Comparison of ENCODE assay signal across 24 cellular contexts in genomic region chr9:119697996-119698395, GRCh38.
DNase-seq lines count a peak whose midpoint lies in the region; TF ChIP-seq lines count a peak whose summit lies in the region.
"Had no signal": no experiment of that assay in that cellular context is flagged by ENCODE, and none has a peak within 500 bp of the region (broad histone marks: within the 10 kb centered on the region; RNA-seq: fewer than 3 reads in every experiment).

No MANE protein-coding gene starts in this region.

- H3K4me3 Mint-ChIP-seq in glutamatergic neuron (ENCODE audit: unreplicated experiment) = no peak overlapping the region
- H3K4me3 Mint-ChIP-seq in neural progenitor cell = no peak overlapping the region
- H3K4me3 Mint-ChIP-seq: CD4-positive, CD25-positive, alpha-beta regulatory T cell; HFFc6 had no signal

- H4K20me1 ChIP-seq in SU-DHL-6 (ENCODE audit: low read depth, low read length) (no peaks in the 10 kb centered on the region), neural progenitor cell (ENCODE audit: low read depth) (no peaks in the 10 kb centered on the region)
- H4K20me1 ChIP-seq: BLaER1 had no signal

- H3K36me3 ChIP-seq in SU-DHL-6 (ENCODE audit: low read length) = no peaks in the 10 kb centered on the region
- H3K36me3 ChIP-seq in neural progenitor cell = no peaks in the 10 kb centered on the region
- H3K36me3 ChIP-seq: BLaER1, HAP-1, MG63, SJCRH30 had no signal

- peaks cover 6% of the 10 kb centered on the region for H3K36me3 Mint-ChIP-seq in glutamatergic neuron (ENCODE audit: unreplicated experiment)
- no peaks in the 10 kb centered on the region for H3K36me3 Mint-ChIP-seq in neural progenitor cell
- H3K36me3 Mint-ChIP-seq: CD4-positive, CD25-positive, alpha-beta regulatory T cell had no signal

- H3K27me3 Mint-ChIP-seq in glutamatergic neuron (ENCODE audit: unreplicated experiment) (no peaks in the 10 kb centered on the region), neural progenitor cell (ENCODE audit: insufficient read depth, low read depth) (no peaks in the 10 kb centered on the region)
- H3K27me3 Mint-ChIP-seq: CD4-positive, CD25-positive, alpha-beta regulatory T cell had no signal

- no peaks in the 10 kb centered on the region for H3K9me3 Mint-ChIP-seq in glutamatergic neuron (ENCODE audit: unreplicated experiment)
- H3K9me3 Mint-ChIP-seq in neural progenitor cell = no peaks in the 10 kb centered on the region

- H3K4me3 ChIP-seq in SU-DHL-6 (ENCODE audit: insufficient read depth, low read length, poor library complexity, severe bottlenecking) = no peak overlapping the region
- no peak overlapping the region for H3K4me3 ChIP-seq in neural progenitor cell
- H3K4me3 ChIP-seq: BLaER1, GM23248, HAP-1, MG63, SJCRH30 had no signal

- no peaks in the 10 kb centered on the region for H3K4me1 ChIP-seq in neural progenitor cell
- H3K4me1 ChIP-seq: BLaER1, HAP-1, SJCRH30 had no signal

- H2AFZ ChIP-seq in SU-DHL-6 (ENCODE audit: low read depth, low read length, severe bottlenecking) (peak overlapping the region; percentile 9), neural progenitor cell (replicated peaks) (no peak overlapping the region)
- H2AFZ ChIP-seq: GM23248 had no signal

- H3K9me3 ChIP-seq in SU-DHL-6 (ENCODE audit: insufficient read depth, low read length) (no peaks in the 10 kb centered on the region), neural progenitor cell (ENCODE audit: low read depth) (no peaks in the 10 kb centered on the region)
- H3K9me3 ChIP-seq: BLaER1, HAP-1, MG63, SJCRH30 had no signal

- H3K27me3 ChIP-seq in SU-DHL-6 (ENCODE audit: low read length) = no peaks in the 10 kb centered on the region
- no peaks in the 10 kb centered on the region for H3K27me3 ChIP-seq in neural progenitor cell
- H3K27me3 ChIP-seq: BLaER1, MG63 had no signal

- H3K4me2 ChIP-seq in SU-DHL-6 (ENCODE audit: low read depth, low read length, poor library complexity, severe bottlenecking) (no peak overlapping the region), neural progenitor cell (no peak overlapping the region)
- H3K4me2 ChIP-seq: BLaER1 had no signal

- peak; percentile 64 for DNase-seq in NCI-H748 (lab: John Stamatoyannopoulos, UW; ENCODE audit: unreplicated experiment)
- no peak for DNase-seq in NCI-H748 treated with DMSO at 0.1 percent for 48 hours (lab: John Stamatoyannopoulos, UW)
- peak; percentile 25 for DNase-seq in glutamatergic neuron
- DNase-seq in neural progenitor cell (ENCODE audit: low spot score) = peak; percentile 7
- no peak for DNase-seq in midbrain (lab: John Stamatoyannopoulos, UW)
- no peak for DNase-seq in T-helper 2 cell
- DNase-seq in DMS 273 (lab: John Stamatoyannopoulos, UW; ENCODE audit: unreplicated experiment) = no peak
- DNase-seq: CD4-positive, CD25-positive, alpha-beta regulatory T cell; DMS53; GM23248; HFFc6; KBM-7; MG63; NCI-H1105 treated with DMSO at 0.1 percent for 48 hours; NCI-H1694; NCI-H2029 treated with DMSO at 0.1 percent for 48 hours; NCI-H2171; NCI-H345; NCI-H510A treated with DMSO at 0.1 percent for 48 hours; PC-3; SJCRH30 had no signal

- no peak for TF ChIP-seq CTCF in SU-DHL-6 (IDR thresholded peaks at IDR 0.05; ENCODE audit: insufficient read depth, low read length, poor library complexity, severe bottlenecking)
- no peak for TF ChIP-seq CTCF in glutamatergic neuron (IDR thresholded peaks at IDR 0.05; ENCODE audit: partially characterized antibody, unreplicated experiment)
- TF ChIP-seq CTCF in neural progenitor cell (IDR thresholded peaks at IDR 0.05) = no peak

- H3K9ac ChIP-seq in SU-DHL-6 (ENCODE audit: low read length) (no peak overlapping the region), neural progenitor cell (no peak overlapping the region)
- H3K9ac ChIP-seq: BLaER1, GM23248 had no signal

- peaks cover 13% of the 10 kb centered on the region for H3K4me1 Mint-ChIP-seq in glutamatergic neuron (ENCODE audit: low read depth, unreplicated experiment)
- H3K4me1 Mint-ChIP-seq in neural progenitor cell = peaks cover 15% of the 10 kb centered on the region
- H3K4me1 Mint-ChIP-seq: CD4-positive, CD25-positive, alpha-beta regulatory T cell had no signal

- H3K27ac ChIP-seq in SU-DHL-6 (ENCODE audit: low read depth, low read length) (no peak overlapping the region), neural progenitor cell (no peak overlapping the region)
- H3K27ac ChIP-seq: BLaER1, GM23248, SJCRH30 had no signal

- H3K9me2 ChIP-seq in SU-DHL-6 (replicated peaks; ENCODE audit: insufficient read depth, low read length) = no peaks in the 10 kb centered on the region

- H3K27ac Mint-ChIP-seq in glutamatergic neuron (ENCODE audit: unreplicated experiment) = no peak overlapping the region
- no peak overlapping the region for H3K27ac Mint-ChIP-seq in neural progenitor cell
- H3K27ac Mint-ChIP-seq: CD4-positive, CD25-positive, alpha-beta regulatory T cell; HFFc6 had no signal

- no peaks in the 10 kb centered on the region for H3K79me2 ChIP-seq in SU-DHL-6 (ENCODE audit: insufficient read depth, low read length)
- no peaks in the 10 kb centered on the region for H3K79me2 ChIP-seq in neural progenitor cell (ENCODE audit: low read depth)

- H3F3A ChIP-seq in SU-DHL-6 (ENCODE audit: insufficient read depth) (no peaks in the 10 kb centered on the region), neural progenitor cell (ENCODE audit: low read depth) (no peaks in the 10 kb centered on the region)

Comparison
In these comparisons a context has a peak if more than half of its experiments do, and no peak if none do; other contexts are left out.
1. DNase-seq: peak in NCI-H748 (single experiment), glutamatergic neuron (single experiment) and neural progenitor cell (single experiment); none in NCI-H748 treated with DMSO at 0.1 percent for 48 hours (single experiment), midbrain (single experiment), T-helper 2 cell (0 of 5) and DMS 273 (single experiment).